21 cellular contexts compared by ENCODE assay signal in genomic region chr10:501596-501995, GRCh38.
DNase-seq lines count a peak whose midpoint lies in the region; ATAC-seq and TF ChIP-seq lines count a peak whose summit lies in the region.
"Had no signal": no experiment of that assay in that cellular context is flagged by ENCODE, and none has a peak within 500 bp of the region (broad histone marks: within the 10 kb centered on the region; RNA-seq: fewer than 3 reads in every experiment).

No MANE protein-coding gene starts in this region.

- TF ChIP-seq EP300 in Ishikawa (IDR thresholded peaks at IDR 0.05; ENCODE audit: borderline replicate concordance), result no peak

- peak; percentile 75 for DNase-seq in COLO668 (lab: John Stamatoyannopoulos, UW; ENCODE audit: unreplicated experiment)
- DNase-seq in RWPE2 (ENCODE audit: low spot score), result no peak
- DNase-seq in left lobe of liver (ENCODE audit: low spot score), result no peak
- no peak for DNase-seq in hepatic stellate cell (ENCODE audit: low spot score)
- DNase-seq in C1 segment of cervical spinal cord (lab: John Stamatoyannopoulos, UW), result no peak
- no peak for DNase-seq in epidermal melanocyte (ENCODE audit: insufficient read length, low spot score)
- no peak for DNase-seq in GDM1 (lab: John Stamatoyannopoulos, UW)
- DNase-seq: activated CD4-positive, alpha-beta T cell treated with anti-CD3 and anti-CD28 coated beads for 4 hours; EL; immature natural killer cell; MG63; NCI-H526; OCI-M1; stimulated activated CD4-positive, alpha-beta T cell treated with anti-CD3 and anti-CD28 coated beads, Interleukin-2, amount 100 ng/mL, for 48 hours; stimulated activated naive CD4-positive, alpha-beta T cell treated with Interleukin-2 at 50 U/mL for 16 hours; transverse colon had no signal

- no peaks in the 10 kb centered on the region for H3K36me3 ChIP-seq in RWPE2 (ENCODE audit: low read depth)
- H3K36me3 ChIP-seq: heart left ventricle, lower lobe of right lung, MG63, prostate gland, transverse colon had no signal

- ATAC-seq in RWPE2 (ENCODE audit: low read depth) (peak; percentile 51; the same call in 2 of the 3 replicates), left lobe of liver (peak; percentile 43)
- ATAC-seq: activated naive CD4-positive, alpha-beta T cell treated with anti-CD3 and anti-CD28 coated beads, Interleukin-2, amount 50 U/mL, for 72 hours; heart left ventricle; lower lobe of right lung had no signal

- no peak for TF ChIP-seq RAD21 in Ishikawa (IDR thresholded peaks at IDR 0.05; ENCODE audit: low read depth)

- no peak for TF ChIP-seq CTCF in RWPE2 (IDR thresholded peaks at IDR 0.05; ENCODE audit: poor library complexity, severe bottlenecking)

- H3K4me3 ChIP-seq in RWPE2 (ENCODE audit: severe bottlenecking), result no peak overlapping the region
- H3K4me3 ChIP-seq: heart left ventricle, lower lobe of right lung, MG63, prostate gland, transverse colon had no signal

- no peaks in the 10 kb centered on the region for H3K9me3 ChIP-seq in RWPE2 (ENCODE audit: severe bottlenecking)
- H3K9me3 ChIP-seq: heart left ventricle, lower lobe of right lung, MG63, prostate gland, transverse colon had no signal

- H3K27me3 ChIP-seq in RWPE2 (ENCODE audit: insufficient read depth, poor library complexity, severe bottlenecking), result no peaks in the 10 kb centered on the region
- H3K27me3 ChIP-seq: heart left ventricle, MG63, transverse colon had no signal

- peaks cover 4% of the 10 kb centered on the region for H3K4me1 ChIP-seq in RWPE2 (ENCODE audit: insufficient read depth, poor library complexity, severe bottlenecking)
- H3K4me1 ChIP-seq: prostate gland had no signal

- no peak overlapping the region for H3K27ac ChIP-seq in RWPE2 (ENCODE audit: poor library complexity, severe bottlenecking)
- H3K27ac ChIP-seq: lower lobe of right lung, prostate gland had no signal

TF ChIP-seq in Ishikawa, 13 proteins besides CTCF, POLR2A, EP300 and RAD21:
- TF ChIP-seq MAX (IDR thresholded peaks at IDR 0.05) (no peak), TCF12 (IDR thresholded peaks at IDR 0.05; ENCODE audit: low read depth) (0 out of 2 replicates have a peak, but pooled peaks have one; percentile 30), CEBPB (IDR thresholded peaks at IDR 0.05) (peak; percentile 87), NFIC (IDR thresholded peaks at IDR 0.05) (peak; percentile 58), TAF1 (IDR thresholded peaks at IDR 0.05; ENCODE audit: low read depth) (no peak)
